Comparison of ENCODE assay signal across 16 cellular contexts in genomic region chr1:91655912-91656449, GRCh38.
DNase-seq lines count a peak whose midpoint lies in the region; ATAC-seq lines count a peak whose summit lies in the region.
"Had no signal": no experiment of that assay in that cellular context is flagged by ENCODE, and none has a peak within 500 bp of the region (broad histone marks: within the 10 kb centered on the region; RNA-seq: fewer than 3 reads in every experiment).

No MANE protein-coding gene starts in this region.

- H2BK5ac ChIP-seq in mesenchymal stem cell (ENCODE audit: low read depth, low read length, poor library complexity, severe bottlenecking), result no peak overlapping the region

- H2BK15ac ChIP-seq in mesenchymal stem cell (ENCODE audit: low read depth, poor library complexity, severe bottlenecking), result peak overlapping the region; percentile 21

- H2AK5ac ChIP-seq in mesenchymal stem cell (ENCODE audit: low read length, severe bottlenecking), result no peak overlapping the region

- H3K4me2 ChIP-seq in mesenchymal stem cell (ENCODE audit: low read length, poor library complexity, severe bottlenecking), result no peak overlapping the region
- H3K4me2 ChIP-seq: BLaER1 had no signal

- ATAC-seq in HG02763 (IDR thresholded peaks at IDR 0.05; ENCODE audit: unreplicated experiment), result no peak
- ATAC-seq: CD8-positive, alpha-beta T cell; HCT116 had no signal

- H3K9ac ChIP-seq in mesenchymal stem cell (ENCODE audit: low read length), result no peak overlapping the region
- H3K9ac ChIP-seq: BLaER1, GM23248 had no signal

- in situ Hi-C loops in ACHN (cut with HindIII; ENCODE audit: low pct_ligation_motif_present, low pct_unique_long_range_greater_than_20kb, low sequenced_read_pairs), result no loop called here

- H3K4me3 ChIP-seq in mesenchymal stem cell (ENCODE audit: insufficient read depth in 1 of 2, low read depth in 1 of 2, low read length in 2 of 2), result no peak overlapping the region
- H3K4me3 ChIP-seq: BLaER1, GM23248 had no signal

- no peak overlapping the region for H4K8ac ChIP-seq in mesenchymal stem cell (ENCODE audit: low read length)

- H3K23ac ChIP-seq in mesenchymal stem cell (ENCODE audit: low read length in 2 of 2), result no peak overlapping the region

- WGBS in mesenchymal stem cell, result 84% methylated on average over 5 of the region's 5 CpGs

- H3K27ac ChIP-seq in mesenchymal stem cell (ENCODE audit: low read length, poor library complexity, severe bottlenecking), result no peak overlapping the region
- H3K27ac ChIP-seq: BLaER1, C4-2B, GM23248 had no signal

- peaks cover 8% of the 10 kb centered on the region for H3K4me1 ChIP-seq in mesenchymal stem cell (ENCODE audit: control insufficient read depth, insufficient read depth, low read depth, low read length)
- H3K4me1 ChIP-seq: Caco-2 had no signal

- H3K9me3 ChIP-seq in mesenchymal stem cell (ENCODE audit: control insufficient read depth, low read length), result peaks cover 9% of the 10 kb centered on the region
- H3K9me3 ChIP-seq: Caco-2 had no signal

- no peak overlapping the region for H2AFZ ChIP-seq in mesenchymal stem cell (ENCODE audit: low read depth, low read length)
- H2AFZ ChIP-seq: GM23248 had no signal

- peak; percentile 11 for DNase-seq in OCI-M1 (lab: John Stamatoyannopoulos, UW)
- DNase-seq in amniotic epithelial cell (ENCODE audit: low read depth), result peak; percentile 9
- DNase-seq in mesenchymal stem cell, result no peak
- DNase-seq in ACHN, result no peak
- DNase-seq in NCI-H82 (lab: John Stamatoyannopoulos, UW), result no peak
- DNase-seq: Caco-2; CD4-positive, CD25-positive, alpha-beta regulatory T cell; CD8-positive, alpha-beta T cell; DMS153; DND-41; GM23248; H9 had no signal

- H3K27me3 ChIP-seq in mesenchymal stem cell (ENCODE audit: control insufficient read depth in 1 of 2, insufficient read depth in 1 of 2, low read length in 2 of 2), result no peaks in the 10 kb centered on the region
- H3K27me3 ChIP-seq: BLaER1 had no signal

- no peak overlapping the region for H2BK120ac ChIP-seq in mesenchymal stem cell (ENCODE audit: low read depth, low read length)

- no peak overlapping the region for H3K4ac ChIP-seq in mesenchymal stem cell (ENCODE audit: low read depth in 1 of 2, low read length in 2 of 2)

- H3K36me3 ChIP-seq in mesenchymal stem cell (ENCODE audit: control insufficient read depth in 1 of 2, insufficient read depth in 2 of 2, low read depth in 1 of 2, low read length in 2 of 2), result no peaks in the 10 kb centered on the region
- H3K36me3 ChIP-seq: BLaER1 had no signal

- no peak overlapping the region for H2BK12ac ChIP-seq in mesenchymal stem cell (ENCODE audit: low read length in 2 of 2)

- no peak overlapping the region for H4K91ac ChIP-seq in mesenchymal stem cell (ENCODE audit: low read length)

- peak overlapping the region in 1 of 2 experiments; percentile 9 for H3K18ac ChIP-seq in mesenchymal stem cell (ENCODE audit: low read depth in 1 of 2, low read length in 2 of 2)

- H3K14ac ChIP-seq in mesenchymal stem cell (ENCODE audit: low read length in 2 of 2), result no peak overlapping the region

- H3K79me1 ChIP-seq in mesenchymal stem cell (replicated peaks; ENCODE audit: low read length, poor library complexity, severe bottlenecking), result no peaks in the 10 kb centered on the region

Comparison
In these comparisons a context has a peak if more than half of its experiments do, and no peak if none do; other contexts are left out.
1. DNase-seq: peak in OCI-M1 (single experiment) and amniotic epithelial cell (single experiment); none in mesenchymal stem cell (single experiment), ACHN (single experiment) and NCI-H82 (single experiment).